In genomic region chr12:50062733-50063452, GRCh38 we compare ENCODE assay signal across 23 cellular contexts. TPM values are rescaled to one million over a fixed set of nuclear protein-coding genes. Genes with fewer than 3 reads are reported as not detected.
DNase-seq lines count a peak whose midpoint lies in the region; ATAC-seq and TF ChIP-seq lines count a peak whose summit lies in the region.
"Had no signal": no experiment of that assay in that cellular context is flagged by ENCODE, and none has a peak within 500 bp of the region (broad histone marks: within the 10 kb centered on the region; RNA-seq: fewer than 3 reads in every experiment).

No MANE protein-coding gene starts in this region.

- H3K9me3 Mint-ChIP-seq in brain (no peaks in the 10 kb centered on the region), neural crest cell (no peaks in the 10 kb centered on the region)
- H3K9me3 Mint-ChIP-seq in stimulated activated effector memory CD8-positive, alpha-beta T cell treated with anti-CD3 and anti-CD28 coated beads, Interleukin-12 subunit alpha, Interleukin-12 subunit beta, amount 100 ng/mL, for 72 hours = no peaks in the 10 kb centered on the region
- H3K9me3 Mint-ChIP-seq: activated naive CD4-positive, alpha-beta T cell treated with anti-CD3 and anti-CD28 coated beads, Interleukin-2, amount 10 ng/mL, durations not matched to agents 7 days and 5 days; dendritic cell treated with granulocyte-macrophage colony-stimulating factor and Interleukin-4, amounts not matched to agents 40 ng/mL and 50 ng/mL, for 4 days had no signal

- DNase-seq in NCI-H1694 (lab: John Stamatoyannopoulos, UW) (peak; percentile 16), neural crest cell (ENCODE audit: low read depth, low spot score) (no peak), upper lobe of right lung (no peak), pons (ENCODE audit: low spot score) (no peak)
- no peak for DNase-seq in stimulated activated effector memory CD8-positive, alpha-beta T cell treated with anti-CD3 and anti-CD28 coated beads, Interleukin-12 subunit alpha, Interleukin-12 subunit beta, amount 100 ng/mL, for 72 hours (ENCODE audit: low spot score in 2 of 2)
- DNase-seq: activated CD4-positive, alpha-beta T cell treated with anti-CD3 and anti-CD28 coated beads, Interleukin-2, amount 50 U/mL, for 48 hours; activated naive CD4-positive, alpha-beta T cell treated with anti-CD3 and anti-CD28 coated beads, Interleukin-2, amount 10 ng/mL, durations not matched to agents 7 days and 5 days; Caco-2; foreskin fibroblast; GOT3; KBM-7; NCI-H1092 treated with DMSO at 0.1 percent for 48 hours; NCI-H2227 treated with DMSO at 0.1 percent for 48 hours; occipital lobe; stimulated activated CD4-positive, alpha-beta T cell treated with anti-CD3 and anti-CD28 coated beads, Interleukin-2, amount 100 ng/mL, for 24 hours; uterus had no signal

- no peak overlapping the region for H3K4me3 ChIP-seq in BLaER1 treated with 17β-estradiol and CSF1 and Interleukin-3, amounts not matched to agents 10 nM and 100 nM
- H3K4me3 ChIP-seq in upper lobe of right lung = no peak overlapping the region
- H3K4me3 ChIP-seq: mucosa of descending colon, uterus had no signal

- no peaks in the 10 kb centered on the region for H3K9me3 ChIP-seq in BLaER1 treated with 17β-estradiol and CSF1 and Interleukin-3, amounts not matched to agents 10 nM and 100 nM (replicated peaks in 1 of 11)
- H3K9me3 ChIP-seq in upper lobe of right lung = no peaks in the 10 kb centered on the region
- H3K9me3 ChIP-seq: Caco-2, mucosa of descending colon, uterus had no signal

- H3K36me3 Mint-ChIP-seq in brain (peaks cover 21% of the 10 kb centered on the region), neural crest cell (ENCODE audit: low read depth) (no peaks in the 10 kb centered on the region)
- no peaks in the 10 kb centered on the region for H3K36me3 Mint-ChIP-seq in stimulated activated effector memory CD8-positive, alpha-beta T cell treated with anti-CD3 and anti-CD28 coated beads, Interleukin-12 subunit alpha, Interleukin-12 subunit beta, amount 100 ng/mL, for 72 hours
- H3K36me3 Mint-ChIP-seq: activated naive CD4-positive, alpha-beta T cell treated with anti-CD3 and anti-CD28 coated beads, Interleukin-2, amount 10 ng/mL, durations not matched to agents 7 days and 5 days had no signal

- no peaks in the 10 kb centered on the region for H3K36me3 ChIP-seq in BLaER1 treated with 17β-estradiol and CSF1 and Interleukin-3, amounts not matched to agents 10 nM and 100 nM
- no peaks in the 10 kb centered on the region for H3K36me3 ChIP-seq in upper lobe of right lung
- H3K36me3 ChIP-seq: uterus had no signal

- H3K27ac ChIP-seq in BLaER1 treated with 17β-estradiol and CSF1 and Interleukin-3, amounts not matched to agents 10 nM and 100 nM = no peak overlapping the region
- no peak overlapping the region for H3K27ac ChIP-seq in upper lobe of right lung
- H3K27ac ChIP-seq: HL-60, uterus had no signal

- intact Hi-C loops in upper lobe of right lung (cut with DNase I) = no loop called here

- peaks cover 25 to 61% (median 48%) of the 10 kb centered on the region in 10 experiments for H3K4me1 ChIP-seq in BLaER1 treated with 17β-estradiol and CSF1 and Interleukin-3, amounts not matched to agents 10 nM and 100 nM
- H3K4me1 ChIP-seq in upper lobe of right lung = no peaks in the 10 kb centered on the region
- H3K4me1 ChIP-seq: Caco-2, uterus had no signal

- H4K20me1 ChIP-seq in BLaER1 treated with 17β-estradiol and CSF1 and Interleukin-3, amounts not matched to agents 10 nM and 100 nM = peaks cover 0 to 17% (median 0%) of the 10 kb centered on the region in 11 experiments; a peak in 2 of 22 replicates

- peaks cover 0 to 10% (median 9%) of the 10 kb centered on the region in 11 experiments; a peak in 17 of 22 replicates for H3K27me3 ChIP-seq in BLaER1 treated with 17β-estradiol and CSF1 and Interleukin-3, amounts not matched to agents 10 nM and 100 nM
- peaks cover 10% of the 10 kb centered on the region for H3K27me3 ChIP-seq in upper lobe of right lung
- H3K27me3 ChIP-seq: uterus had no signal

- H3K4me1 Mint-ChIP-seq in brain (peaks cover 57% of the 10 kb centered on the region), neural crest cell (no peaks in the 10 kb centered on the region)
- peaks cover 12% of the 10 kb centered on the region for H3K4me1 Mint-ChIP-seq in stimulated activated effector memory CD8-positive, alpha-beta T cell treated with anti-CD3 and anti-CD28 coated beads, Interleukin-12 subunit alpha, Interleukin-12 subunit beta, amount 100 ng/mL, for 72 hours

- ATAC-seq in upper lobe of right lung (no peak), HG03354 (IDR thresholded peaks at IDR 0.05; ENCODE audit: poor library complexity, severe bottlenecking, unreplicated experiment) (no peak)
- no peak for ATAC-seq in stimulated activated effector memory CD8-positive, alpha-beta T cell treated with anti-CD3 and anti-CD28 coated beads, Interleukin-12 subunit alpha, Interleukin-12 subunit beta, amount 100 ng/mL, for 72 hours
- ATAC-seq: mucosa of descending colon, sciatic nerve had no signal

- H3K9ac ChIP-seq in BLaER1 treated with 17β-estradiol and CSF1 and Interleukin-3, amounts not matched to agents 10 nM and 100 nM = no peak overlapping the region

- peak overlapping the region in 9 of 11 experiments; percentile 19 to 47 (median 36); a peak in 13 of 22 replicates for H3K4me2 ChIP-seq in BLaER1 treated with 17β-estradiol and CSF1 and Interleukin-3, amounts not matched to agents 10 nM and 100 nM

- H3K27ac Mint-ChIP-seq in brain (peak overlapping the region; percentile 6 to 70 (median 18)), neural crest cell (ENCODE audit: unreplicated experiment) (peak overlapping the region; percentile 24)
- no peak overlapping the region for H3K27ac Mint-ChIP-seq in stimulated activated effector memory CD8-positive, alpha-beta T cell treated with anti-CD3 and anti-CD28 coated beads, Interleukin-12 subunit alpha, Interleukin-12 subunit beta, amount 100 ng/mL, for 72 hours
- H3K27ac Mint-ChIP-seq: activated naive CD4-positive, alpha-beta T cell treated with anti-CD3 and anti-CD28 coated beads, Interleukin-2, amount 10 ng/mL, durations not matched to agents 7 days and 5 days; dendritic cell treated with granulocyte-macrophage colony-stimulating factor and Interleukin-4, amounts not matched to agents 40 ng/mL and 50 ng/mL, for 4 days had no signal

- H3K4me3 Mint-ChIP-seq in brain (peak overlapping the region in 2 of 5 experiments; percentile 0 to 13), neural crest cell (no peak overlapping the region)
- no peak overlapping the region for H3K4me3 Mint-ChIP-seq in stimulated activated effector memory CD8-positive, alpha-beta T cell treated with anti-CD3 and anti-CD28 coated beads, Interleukin-12 subunit alpha, Interleukin-12 subunit beta, amount 100 ng/mL, for 72 hours
- H3K4me3 Mint-ChIP-seq: activated naive CD4-positive, alpha-beta T cell treated with anti-CD3 and anti-CD28 coated beads, Interleukin-2, amount 10 ng/mL, durations not matched to agents 7 days and 5 days; dendritic cell treated with granulocyte-macrophage colony-stimulating factor and Interleukin-4, amounts not matched to agents 40 ng/mL and 50 ng/mL, for 4 days had no signal

- TF ChIP-seq CTCF in brain (conservative IDR thresholded peaks at IDR 0.05) = peak in 1 of 2 experiments; percentile 3
- TF ChIP-seq CTCF in neural crest cell (conservative IDR thresholded peaks at IDR 0.05) = no peak
- TF ChIP-seq CTCF in upper lobe of right lung (IDR thresholded peaks at IDR 0.05) = no peak

- H3K27me3 Mint-ChIP-seq in brain (peaks cover 3% of the 10 kb centered on the region), neural crest cell (ENCODE audit: low read depth) (peaks cover 3% of the 10 kb centered on the region)

RNA-seq across cellular contexts. Expression of gene ASIC1, which starts 5.5 kb away (rescaled TPM):
- 13.8 TPM for polyA plus RNA-seq in brain (ENCODE audit: insufficient read depth, low read depth, low replicate concordance)
- total RNA-seq in neural crest cell (22.7 and 25.0 TPM in 2 replicates), upper lobe of right lung (0.35 TPM)

RNA-seq across cellular contexts. Expression of gene SMARCD1, which starts 22.2 kb away (rescaled TPM):
- polyA plus RNA-seq in brain (ENCODE audit: insufficient read depth, low read depth, low replicate concordance) = 85.1 TPM
- total RNA-seq in neural crest cell = 187 TPM in 2 replicates
- total RNA-seq in upper lobe of right lung = 44.0 TPM

RNA-seq across cellular contexts. Expression of gene RACGAP1, which starts 37.6 kb away (rescaled TPM):
- 74.4 TPM for polyA plus RNA-seq in brain (ENCODE audit: insufficient read depth, low read depth, low replicate concordance)
- 91.7 and 104 TPM in 2 replicates for total RNA-seq in neural crest cell
- 10.8 TPM for total RNA-seq in upper lobe of right lung

RNA-seq across cellular contexts. Expression of gene GPD1, which starts 40.9 kb away (rescaled TPM):
- polyA plus RNA-seq in brain (ENCODE audit: insufficient read depth, low read depth, low replicate concordance) = 18.3 TPM
- total RNA-seq in neural crest cell (0.16 and 0.49 TPM in 2 replicates), upper lobe of right lung (32.9 TPM)
- total RNA-seq: uterus had no signal

RNA-seq across cellular contexts. Expression of gene COX14, which starts 49.1 kb away (rescaled TPM):
- polyA plus RNA-seq in brain (ENCODE audit: insufficient read depth, low read depth, low replicate concordance) = 59.5 TPM
- 22.4 and 23.3 TPM in 2 replicates for total RNA-seq in neural crest cell
- 68.5 TPM for total RNA-seq in upper lobe of right lung

Comparison
In these comparisons a context has a peak if more than half of its experiments do, and no peak if none do; other contexts are left out.
1. RNA of gene ASIC1, which starts 5.5 kb away (total RNA-seq): 22.7 to 25.0 TPM in neural crest cell; 0.35 TPM in upper lobe of right lung (single experiment); every median in the first group is over 10 times any median in the second.